ENCODE assay signal across 1 cellular context in genomic region chr3:194256040-194256945, GRCh38.
TF ChIP-seq lines count a peak whose summit lies in the region.

No MANE protein-coding gene starts in this region.

TF ChIP-seq in H1, 55 proteins besides CTCF, POLR2A, EP300 and RAD21:
- TF ChIP-seq SP2 (IDR thresholded peaks at IDR 0.05; ENCODE audit: low read length) (no peak), HDAC6 (IDR thresholded peaks at IDR 0.05; ENCODE audit: low read depth, low read length) (no peak), FOSL1 (IDR thresholded peaks at IDR 0.05; ENCODE audit: insufficient read depth, low read depth, low read length) (no peak)
